ENCODE assay signal across 8 cellular contexts in the genomic region with DNA sequence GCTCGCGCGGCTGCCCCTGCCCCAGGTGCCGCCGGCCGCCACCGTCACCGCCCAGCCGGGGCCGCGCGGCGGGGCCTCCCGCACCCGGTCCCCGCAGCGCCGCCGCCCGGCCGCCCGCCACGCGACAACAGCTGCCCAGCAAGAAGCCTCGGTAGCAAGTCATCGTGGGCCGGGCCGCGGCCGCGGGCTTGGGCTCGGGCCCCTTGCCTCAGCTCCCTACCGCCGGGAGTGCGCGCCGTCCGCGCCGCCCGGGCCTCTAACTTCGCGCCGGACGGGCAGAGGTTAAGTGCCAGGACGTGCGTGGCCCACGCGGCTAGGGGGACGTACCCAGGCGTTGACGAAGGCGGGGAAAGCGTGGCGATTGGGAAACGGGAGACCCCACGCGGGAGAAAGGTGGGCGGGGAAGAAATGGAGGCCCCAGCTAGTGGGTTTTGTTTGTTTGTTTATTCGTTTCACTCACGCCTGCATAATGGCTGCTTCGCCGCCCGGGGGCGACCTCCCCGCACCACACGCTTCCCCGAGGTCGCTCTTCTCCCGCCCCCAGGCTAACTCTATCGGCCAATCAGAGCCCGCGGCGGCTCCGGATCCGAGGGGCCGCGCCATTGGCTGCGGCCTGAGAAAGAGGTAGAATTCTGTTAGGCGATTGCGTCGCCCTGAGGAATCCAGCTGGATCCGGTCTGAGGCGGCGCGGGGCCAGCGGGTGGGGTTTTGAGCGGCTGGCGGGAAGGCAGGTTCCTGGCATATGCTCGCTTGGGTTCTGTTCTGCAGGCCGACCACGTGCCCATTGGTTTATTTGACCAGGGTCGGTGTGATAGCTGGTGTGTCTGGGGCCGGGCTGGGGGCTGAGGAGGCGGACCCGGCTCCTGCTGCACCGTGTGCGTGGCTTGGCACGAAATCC. TPM values are rescaled to one million over a fixed set of nuclear protein-coding genes. Genes with fewer than 3 reads are reported as not detected.
A peak's percentile ranks its signal among the peaks of the same experiment; 100 is the strongest.
DNase-seq lines count a peak whose midpoint lies in the region; ATAC-seq and TF ChIP-seq lines count a peak whose summit lies in the region.

TSS of gene NADK2 (minus strand) at position 290 of the 898 bp plus-strand sequence. CDS start at position 163, 127 bp downstream.

- peaks cover 38% of the 10 kb centered on the region for H3K4me1 Mint-ChIP-seq in activated naive CD8-positive, alpha-beta T cell (ENCODE audit: low read depth)

- peak within 1 kb of the TSS; percentile 90 for H3K4me3 Mint-ChIP-seq in activated naive CD8-positive, alpha-beta T cell

- no peaks in the 10 kb centered on the region for H3K27me3 ChIP-seq in testis

- DNase-seq in GM12865 (ENCODE audit: low read depth) = peak; percentile 96
- peak; percentile 96 for DNase-seq in NCI-H1105 (lab: John Stamatoyannopoulos, UW)
- DNase-seq in SKM-1 treated with dmso at 0.1 percent for 144 hours (lab: John Stamatoyannopoulos, UW; ENCODE audit: unreplicated experiment) = peak; percentile 92
- peak; percentile 98 for DNase-seq in glomerular visceral epithelial cell (ENCODE audit: extremely low spot score)
- peak; percentile 80 for DNase-seq in omental fat pad (ENCODE audit: low spot score)
- DNase-seq in testis = peak; percentile 96

- H3K27ac ChIP-seq in testis = peak within 1 kb of the TSS; percentile 99 to 100

- no peaks in the 10 kb centered on the region for H3K36me3 ChIP-seq in testis (ENCODE audit: low read depth, missing control alignments)

- peaks cover 34% of the 10 kb centered on the region for H3K4me1 ChIP-seq in testis

- H3K4me3 ChIP-seq in GM12865 (ENCODE audit: low read depth, low read length) = peak within 1 kb of the TSS; percentile 90
- peak within 1 kb of the TSS; percentile 88 to 99 for H3K4me3 ChIP-seq in testis

- WGBS in testis, 2 donors = 0 to 1% methylated on average over 18 to 59 of the region's 99 CpGs

- peak; percentile 92 for ATAC-seq in HG02642 (IDR thresholded peaks at IDR 0.05; ENCODE audit: poor library complexity, unreplicated experiment)
- peak; percentile 97 for ATAC-seq in omental fat pad (ENCODE audit: low FRiP score)

- no peaks in the 10 kb centered on the region for H3K36me3 Mint-ChIP-seq in activated naive CD8-positive, alpha-beta T cell

- no peaks in the 10 kb centered on the region for H3K9me3 ChIP-seq in testis

- no peaks in the 10 kb centered on the region for H3K9me3 Mint-ChIP-seq in activated naive CD8-positive, alpha-beta T cell (ENCODE audit: low read depth)

- TF ChIP-seq CTCF in GM12865 (IDR thresholded peaks at IDR 0.05; ENCODE audit: insufficient read depth, low read depth, low read length, missing control alignments) = peak; percentile 62
- peak in 2 of 3 donors; percentile 20 to 58 for TF ChIP-seq CTCF in omental fat pad (IDR thresholded peaks at IDR 0.05)
- peak; percentile 64 to 83 (median 80) for TF ChIP-seq CTCF in testis (IDR thresholded peaks at IDR 0.05)

- H3K27me3 Mint-ChIP-seq in activated naive CD8-positive, alpha-beta T cell = no peaks in the 10 kb centered on the region

- TF ChIP-seq POLR2A in testis (IDR thresholded peaks at IDR 0.05) = peak; percentile 23

- intact Hi-C loops in testis (cut with DNase I; ENCODE audit: low total_unique reads) = loop anchor here (5.0 kb wide), 1 partner anchor 60 kb away; the partner anchor contains the start of gene RANBP3L

- peak within 1 kb of the TSS; percentile 98 for H3K27ac Mint-ChIP-seq in activated naive CD8-positive, alpha-beta T cell

RNA-seq across cellular contexts. Expression of gene NADK2, which starts in this region (rescaled TPM):
- total RNA-seq in omental fat pad (10 to 100 TPM; 13.2 to 26.5 (median 18.9) TPM), testis (10 to 100 TPM; 27.1 to 42.2 TPM)
- 55.1 TPM for polyA plus RNA-seq in testis (ENCODE audit: insufficient read depth, low read depth, low replicate concordance)

Comparison
In these comparisons a context has a peak if more than half of its experiments do, and no peak if none do; other contexts are left out.
1. Peak in every context shown above with its lines: DNase-seq, ATAC-seq, H3K4me3 ChIP-seq and H3K27ac ChIP-seq.